27 cellular contexts compared by ENCODE assay signal in the genomic region with DNA sequence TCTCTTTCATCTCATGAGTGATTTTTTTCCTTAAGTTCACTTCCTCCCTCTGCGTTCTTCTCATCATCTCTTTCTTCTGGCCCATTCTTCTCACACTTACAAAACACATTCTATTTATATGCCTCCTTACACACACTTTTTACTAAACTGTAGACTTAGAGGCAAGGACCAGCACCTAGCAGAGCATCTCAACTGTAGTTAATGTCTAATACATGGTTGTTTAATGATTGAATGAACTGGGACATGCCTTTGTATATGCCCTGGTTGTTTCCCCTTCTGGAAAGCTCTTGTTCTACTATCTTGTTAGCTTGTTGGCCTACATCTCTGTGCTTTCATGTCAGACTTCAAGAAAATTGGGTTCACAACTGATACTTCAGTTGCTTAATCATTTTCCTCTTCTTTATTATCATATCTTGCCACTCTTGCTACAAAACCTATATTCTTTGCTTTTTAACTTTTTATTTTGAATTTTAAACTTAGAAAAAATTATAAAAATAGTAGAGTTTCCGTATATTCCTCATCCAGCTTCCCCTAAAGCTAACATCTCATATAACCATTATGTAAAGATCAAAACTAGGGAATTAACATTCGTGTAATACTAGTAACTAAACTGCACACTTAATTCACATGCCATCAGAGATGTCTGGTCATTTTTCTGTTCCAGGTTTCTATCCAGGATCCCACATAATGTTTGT.
"Had no signal": no experiment of that assay in that cellular context is flagged by ENCODE, and none has a peak within 500 bp of the region (broad histone marks: within the 10 kb centered on the region; RNA-seq: fewer than 3 reads in every experiment).

No MANE protein-coding gene starts in this region.

- H3K36me3 ChIP-seq: adrenal gland, breast epithelium, MG63, WERI-Rb-1 had no signal

- H3K27me3 ChIP-seq: adrenal gland, breast epithelium, MG63 had no signal

- H3K9me3 ChIP-seq: adrenal gland had no signal

- H3K27ac ChIP-seq: adrenal gland, breast epithelium, WERI-Rb-1 had no signal

- ATAC-seq: activated CD8-positive, alpha-beta T cell treated with anti-CD3 and anti-CD28 coated beads, Interleukin-2, amount 10 ng/mL, durations not matched to agents 7 days and 5 days; Panc1; Right ventricle myocardium inferior had no signal

- DNase-seq: activated CD4-positive, alpha-beta T cell treated with anti-CD3 and anti-CD28 coated beads for 4 hours; activated CD8-positive, alpha-beta memory T cell treated with anti-CD3 and anti-CD28 coated beads, Interleukin-2, amount 50 U/mL, for 48 hours; activated CD8-positive, alpha-beta T cell treated with anti-CD3 and anti-CD28 coated beads, Interleukin-2, amount 10 ng/mL, durations not matched to agents 7 days and 5 days; activated naive CD4-positive, alpha-beta T cell treated with anti-CD3 and anti-CD28 coated beads, Interleukin-2, amount 50 U/mL, for 16 hours; activated naive CD8-positive, alpha-beta T cell treated with anti-CD3 and anti-CD28 coated beads, Interleukin-2, amount 10 ng/mL, durations not matched to agents 7 days and 5 days; activated T-cell treated with anti-CD3 and anti-CD28 coated beads, Interleukin-2, amount 50 U/mL, for 1 hour; adrenal gland; anterior cingulate cortex; caudate nucleus; MG63; MV-4-11; NCI-H1092 treated with DMSO at 0.1 percent for 48 hours; NCI-H1417 treated with DMSO at 0.1 percent for 48 hours; NCI-H1694; NCI-H2029; NCI-H2107; NCI-H345; NCI-H510A; NCI-H526 treated with DMSO at 0.1 percent for 48 hours; NCI-H82; RPMI8226; SK-N-SH; T-helper 1 cell; WERI-Rb-1 had no signal

- H3K4me3 ChIP-seq: adrenal gland, breast epithelium, MG63 had no signal

- H3K4me1 ChIP-seq: breast epithelium had no signal
